7 cellular contexts compared by ENCODE assay signal in genomic region chr1:817659-818305, GRCh38.
DNase-seq lines count a peak whose midpoint lies in the region; ATAC-seq, FAIRE-seq and TF ChIP-seq lines count a peak whose summit lies in the region.
"Not testable (repeated sequence)": the region's sequence is repeated elsewhere in the genome, so short reads cannot be mapped to it uniquely, and the experiment has no call there.

No MANE protein-coding gene starts in this region.

- not testable (repeated sequence) for H2AFZ ChIP-seq in GM23338; keratinocyte (ENCODE audit: control insufficient read depth, low read length)

- TF ChIP-seq POLR2A in breast epithelium (IDR thresholded peaks at IDR 0.05), result not testable (repeated sequence)

- ATAC-seq in GM23338, result peak; percentile 85
- ATAC-seq in activated T-cell treated with anti-CD3 and anti-CD28 coated beads, Interleukin-2, amount 50 U/mL, for 72 hours (replicated peaks in 1 of 2), result peak; percentile 31 to 34

- H3K4me3 ChIP-seq in GM23338; keratinocyte (ENCODE audit: control insufficient read depth in 2 of 3, extremely low read depth in 1 of 3, insufficient read depth in 2 of 3, low read depth in 1 of 3, low read length in 3 of 3): not testable (repeated sequence)
- H3K4me3 ChIP-seq in breast epithelium (peak overlapping the region in 2 of 3 donors; percentile 14 to 29), fibroblast of mammary gland (ENCODE audit: control insufficient read depth, low read depth, low read length) (peak overlapping the region; percentile 29), subcutaneous abdominal adipose tissue (ENCODE audit: low read depth in 1 of 5, low read length in 5 of 5) (peak overlapping the region in 1 of 5 donors; percentile 30)

- H3K9me2 ChIP-seq in GM23338 (ENCODE audit: insufficient read depth), result not testable (repeated sequence)

- not testable (repeated sequence) for H3K9me3 ChIP-seq in breast epithelium; keratinocyte (ENCODE audit: control insufficient read depth, low read depth, low read length); subcutaneous abdominal adipose tissue (ENCODE audit: control insufficient read depth in 5 of 5, low read length in 5 of 5)

- not testable (repeated sequence) for FAIRE-seq in keratinocyte (lab: Jason Lieb, UNC)

- H3F3A ChIP-seq in GM23338 (replicated peaks; ENCODE audit: low read depth), result not testable (repeated sequence)

- H3K36me3 Mint-ChIP-seq in GM23338 (ENCODE audit: low read depth); activated T-cell treated with anti-CD3 and anti-CD28 coated beads, Interleukin-2, amount 50 U/mL, for 72 hours (ENCODE audit: insufficient read depth in 2 of 2): not testable (repeated sequence)

- H3K9me1 ChIP-seq in keratinocyte (ENCODE audit: control insufficient read depth, extremely low read depth, insufficient read depth, low read length), result not testable (repeated sequence)

- intact Hi-C loops in breast epithelium (cut with DNase I; ENCODE audit: low total_unique reads); posterior vena cava (cut with DNase I): not testable (repeated sequence)

- DNase-seq in GM23338 (ENCODE audit: low spot score), result peak; percentile 5
- not testable (repeated sequence) for DNase-seq in activated T-cell treated with anti-CD3 and anti-CD28 coated beads, Interleukin-2, amount 50 U/mL, for 72 hours; breast epithelium (ENCODE audit: low spot score in 2 of 2); keratinocyte (ENCODE audit: low read depth, low spot score)
- peak; percentile 48 for DNase-seq in fibroblast of mammary gland (ENCODE audit: low read depth)
- peak; percentile 71 for DNase-seq in posterior vena cava (ENCODE audit: low spot score)

- not testable (repeated sequence) for H4K20me1 ChIP-seq in GM23338 (replicated peaks; ENCODE audit: insufficient read depth); keratinocyte (ENCODE audit: control insufficient read depth, extremely low read depth, insufficient read depth, low read length)

- TF ChIP-seq CTCF in GM23338 (conservative IDR thresholded peaks at IDR 0.05; ENCODE audit: low read depth in 2 of 2); breast epithelium (IDR thresholded peaks at IDR 0.05); fibroblast of mammary gland (conservative IDR thresholded peaks at IDR 0.05; ENCODE audit: control insufficient read depth, insufficient read depth, low read depth, low read length); keratinocyte (optimal IDR thresholded peaks at IDR 0.05 in 1 of 3, IDR thresholded peaks at IDR 0.05 in 1 of 3, conservative IDR thresholded peaks at IDR 0.05 in 1 of 3; ENCODE audit: extremely low read depth in 1 of 3, insufficient read depth in 2 of 3, low read length in 3 of 3): not testable (repeated sequence)

- not testable (repeated sequence) for H3K4me2 ChIP-seq in GM23338
- peak overlapping the region; percentile 32 for H3K4me2 ChIP-seq in keratinocyte (ENCODE audit: control insufficient read depth, extremely low read depth, insufficient read depth, low read depth, low read length)

- not testable (repeated sequence) for H3K9me3 Mint-ChIP-seq in GM23338; activated T-cell treated with anti-CD3 and anti-CD28 coated beads, Interleukin-2, amount 50 U/mL, for 72 hours

- H3K36me3 ChIP-seq in GM23338 (ENCODE audit: insufficient read depth); breast epithelium; keratinocyte (ENCODE audit: control insufficient read depth in 2 of 2, extremely low read depth in 1 of 2, insufficient read depth in 2 of 2, low read length in 2 of 2); subcutaneous abdominal adipose tissue (ENCODE audit: control insufficient read depth in 5 of 5, insufficient read depth in 5 of 5, low read length in 5 of 5): not testable (repeated sequence)

- not testable (repeated sequence) for H3K4me1 ChIP-seq in GM23338 (ENCODE audit: insufficient read depth); breast epithelium; keratinocyte (ENCODE audit: control insufficient read depth, extremely low read depth, insufficient read depth, low read length)
- H3K4me1 ChIP-seq in subcutaneous abdominal adipose tissue (ENCODE audit: control insufficient read depth in 5 of 5, insufficient read depth in 5 of 5, low read length in 5 of 5), result peaks cover 2 to 19% (median 16%) of the 10 kb centered on the region in 5 donors

- not testable (repeated sequence) for H3K79me2 ChIP-seq in GM23338 (replicated peaks; ENCODE audit: insufficient read depth)
- peaks cover 27% of the 10 kb centered on the region for H3K79me2 ChIP-seq in keratinocyte (ENCODE audit: control insufficient read depth, insufficient read depth, low read length)

- H3K4me1 Mint-ChIP-seq in GM23338, result not testable (repeated sequence)
- peaks cover 13% of the 10 kb centered on the region for H3K4me1 Mint-ChIP-seq in activated T-cell treated with anti-CD3 and anti-CD28 coated beads, Interleukin-2, amount 50 U/mL, for 72 hours (ENCODE audit: low read depth)

- H3K27ac ChIP-seq in GM23338 (ENCODE audit: low read depth), result not testable (repeated sequence)
- H3K27ac ChIP-seq in breast epithelium (peak overlapping the region; percentile 71 to 87), keratinocyte (ENCODE audit: control insufficient read depth, insufficient read depth, low read length) (peak overlapping the region; percentile 67), subcutaneous abdominal adipose tissue (ENCODE audit: low read depth, low read length) (peak overlapping the region; percentile 75)

- dilution Hi-C loops in keratinocyte (cut with MboI; ENCODE audit: extremely low pct_ligation_motif_present, low sequenced_read_pairs), result not testable (repeated sequence)

- H3K9ac ChIP-seq in keratinocyte (ENCODE audit: control insufficient read depth, extremely low read depth, insufficient read depth, low read length), result peak overlapping the region; percentile 54
- not testable (repeated sequence) for H3K9ac ChIP-seq in subcutaneous abdominal adipose tissue (ENCODE audit: low read length in 5 of 5)

- H3K4me3 Mint-ChIP-seq in GM23338; activated T-cell treated with anti-CD3 and anti-CD28 coated beads, Interleukin-2, amount 50 U/mL, for 72 hours: not testable (repeated sequence)

- H3K27me3 Mint-ChIP-seq in GM23338 (ENCODE audit: insufficient read depth, low read depth, poor library complexity); activated T-cell treated with anti-CD3 and anti-CD28 coated beads, Interleukin-2, amount 50 U/mL, for 72 hours (ENCODE audit: low read depth): not testable (repeated sequence)

- H3K27me3 ChIP-seq in GM23338 (ENCODE audit: insufficient read depth); breast epithelium; keratinocyte (ENCODE audit: control insufficient read depth, extremely low read depth, insufficient read depth, low read length); subcutaneous abdominal adipose tissue (ENCODE audit: control insufficient read depth in 5 of 5, insufficient read depth in 4 of 5, low read length in 5 of 5): not testable (repeated sequence)

- H3K27ac Mint-ChIP-seq in GM23338; activated T-cell treated with anti-CD3 and anti-CD28 coated beads, Interleukin-2, amount 50 U/mL, for 72 hours: not testable (repeated sequence)
